In genomic region chr4:173834151-173834550, GRCh38 we compare ENCODE assay signal across 17 cellular contexts.
DNase-seq lines count a peak whose midpoint lies in the region; ATAC-seq and TF ChIP-seq lines count a peak whose summit lies in the region.
"Had no signal": no experiment of that assay in that cellular context is flagged by ENCODE, and none has a peak within 500 bp of the region (broad histone marks: within the 10 kb centered on the region; RNA-seq: fewer than 3 reads in every experiment).

No MANE protein-coding gene starts in this region.

- H3K4me1 Mint-ChIP-seq in endodermal cell, result peaks cover 6% of the 10 kb centered on the region
- H3K4me1 Mint-ChIP-seq: natural killer cell had no signal

- H3K27ac ChIP-seq in A673 (ENCODE audit: low read depth, low read length, poor library complexity, severe bottlenecking), result no peak overlapping the region
- no peak overlapping the region for H3K27ac ChIP-seq in GM23248
- no peak overlapping the region for H3K27ac ChIP-seq in endodermal cell (ENCODE audit: low read depth, low read length)
- H3K27ac ChIP-seq in vagina, result no peak overlapping the region
- no peak overlapping the region for H3K27ac ChIP-seq in esophagus muscularis mucosa (replicated peaks in 1 of 4)
- H3K27ac ChIP-seq: SJSA1 had no signal

- no peak for TF ChIP-seq POLR2A in NB4 (IDR thresholded peaks at IDR 0.05; ENCODE audit: extremely low read depth, insufficient read length)
- TF ChIP-seq POLR2A in vagina (IDR thresholded peaks at IDR 0.05), result no peak
- TF ChIP-seq POLR2A in esophagus muscularis mucosa (IDR thresholded peaks at IDR 0.05; ENCODE audit: low read depth), result no peak

- H3K9ac ChIP-seq in GM23248 (no peak overlapping the region), endodermal cell (ENCODE audit: extremely low read depth, low read length, poor library complexity, severe bottlenecking) (no peak overlapping the region)

- CTCF ChIA-PET in A673 (lab: Charles Lee), result interaction anchor here (0.6 kb wide), 1 partner anchor 157 kb away, joined by 3 read pairs; no protein-coding TSS in a partner anchor

- no peak for TF ChIP-seq EP300 in esophagus muscularis mucosa (IDR thresholded peaks at IDR 0.05)

- no peaks in the 10 kb centered on the region; the same call in 1 of the 2 replicates for H3F3A ChIP-seq in GM23248 (ENCODE audit: insufficient read depth)

- WGBS in GM23248 (ENCODE audit: low coverage in 1 of 2, low lambda C conversion rate in 2 of 2, missing lambda C conversion rate in 2 of 2), 2 experiments, result 58 to 59% methylated on average over 1 of the region's 1 CpG
- WGBS in endodermal cell (ENCODE audit: insufficient coverage in 1 of 2, insufficient read length in 1 of 2), 2 experiments, result 78% methylated on average over 1 of the region's 1 CpG; no CpG with 5 or more reads in 1 of the 2 experiments
- 79% methylated on average over 1 of the region's 1 CpG for WGBS in esophagus muscularis mucosa

- DNase-seq in A673 (ENCODE audit: low spot score), result peak; percentile 58
- peak; percentile 33 for DNase-seq in GM23248
- peak; percentile 12 for DNase-seq in NB4 (ENCODE audit: low read depth)
- DNase-seq in endodermal cell, result no peak
- no peak for DNase-seq in vagina (ENCODE audit: extremely low spot score in 2 of 2)
- DNase-seq in esophagus muscularis mucosa (ENCODE audit: extremely low spot score), result no peak
- DNase-seq: central memory CD4-positive, alpha-beta T cell; hypothalamus; natural killer cell; NCI-H187; NCI-H774; retina had no signal

- H3K79me2 ChIP-seq in GM23248 (ENCODE audit: insufficient read depth), result no peaks in the 10 kb centered on the region

- H3K36me3 Mint-ChIP-seq in endodermal cell (ENCODE audit: low read depth), result no peaks in the 10 kb centered on the region
- H3K36me3 Mint-ChIP-seq: activated naive CD4-positive, alpha-beta T cell treated with anti-CD3 and anti-CD28 coated beads, Interleukin-2, amount 50 U/mL, for 72 hours; natural killer cell had no signal

- in situ Hi-C loops in GM23248 (cut with MboI), result no loop called here

- H3K9me3 ChIP-seq in A673 (ENCODE audit: low read depth, low read length, poor library complexity, severe bottlenecking) (no peaks in the 10 kb centered on the region), GM23248 (ENCODE audit: low read depth) (no peaks in the 10 kb centered on the region), endodermal cell (ENCODE audit: control insufficient read depth, low read length) (no peaks in the 10 kb centered on the region), vagina (no peaks in the 10 kb centered on the region), esophagus muscularis mucosa (no peaks in the 10 kb centered on the region)
- H3K9me3 ChIP-seq: SJSA1 had no signal

- peaks cover 12% of the 10 kb centered on the region for H3K27me3 Mint-ChIP-seq in endodermal cell (ENCODE audit: insufficient read depth)

- no peaks in the 10 kb centered on the region for H3K36me3 ChIP-seq in A673 (ENCODE audit: insufficient read depth, low read length, poor library complexity, severe bottlenecking)
- H3K36me3 ChIP-seq in GM23248 (ENCODE audit: low read depth), result no peaks in the 10 kb centered on the region
- H3K36me3 ChIP-seq in endodermal cell (ENCODE audit: control insufficient read depth, insufficient read depth, low read length), result no peaks in the 10 kb centered on the region
- no peaks in the 10 kb centered on the region for H3K36me3 ChIP-seq in vagina
- H3K36me3 ChIP-seq in esophagus muscularis mucosa, result no peaks in the 10 kb centered on the region
- H3K36me3 ChIP-seq: SJSA1 had no signal

- no peak overlapping the region for H3K4me3 Mint-ChIP-seq in endodermal cell
- H3K4me3 Mint-ChIP-seq: natural killer cell had no signal

- H3K4me3 ChIP-seq in A673 (ENCODE audit: low read depth, low read length, poor library complexity, severe bottlenecking) (no peak overlapping the region), GM23248 (no peak overlapping the region), NB4 (ENCODE audit: low read depth, low read length) (no peak overlapping the region), endodermal cell (ENCODE audit: low read length) (no peak overlapping the region), vagina (no peak overlapping the region), esophagus muscularis mucosa (no peak overlapping the region)
- H3K4me3 ChIP-seq: SJSA1 had no signal

- H2AFZ ChIP-seq in GM23248, result no peak overlapping the region

- ATAC-seq in GM19395 (IDR thresholded peaks at IDR 0.05; ENCODE audit: unreplicated experiment) (no peak), HG03175 (IDR thresholded peaks at IDR 0.05; ENCODE audit: unreplicated experiment) (no peak)
- ATAC-seq: activated naive CD4-positive, alpha-beta T cell treated with anti-CD3 and anti-CD28 coated beads, Interleukin-2, amount 50 U/mL, for 72 hours; left lobe of liver; natural killer cell had no signal

- peaks cover 7% of the 10 kb centered on the region for H3K4me1 ChIP-seq in A673 (ENCODE audit: insufficient read depth, low read length, poor library complexity, severe bottlenecking)
- H3K4me1 ChIP-seq in GM23248 (ENCODE audit: insufficient read depth), result no peaks in the 10 kb centered on the region
- no peaks in the 10 kb centered on the region for H3K4me1 ChIP-seq in endodermal cell (ENCODE audit: control insufficient read depth, insufficient read depth, low read length)
- H3K4me1 ChIP-seq in vagina, result no peaks in the 10 kb centered on the region
- H3K4me1 ChIP-seq in esophagus muscularis mucosa, result peaks cover 0 to 8% (median 4%) of the 10 kb centered on the region in 4 donors
- H3K4me1 ChIP-seq: SJSA1 had no signal

- H4K20me1 ChIP-seq in GM23248 (ENCODE audit: insufficient read depth), result no peaks in the 10 kb centered on the region

- H3K27ac Mint-ChIP-seq in endodermal cell, result no peak overlapping the region
- H3K27ac Mint-ChIP-seq: activated naive CD4-positive, alpha-beta T cell treated with anti-CD3 and anti-CD28 coated beads, Interleukin-2, amount 50 U/mL, for 72 hours; natural killer cell had no signal

- intact Hi-C loops in A673 (cut with micrococcal nuclease; ENCODE audit: unreplicated experiment), result loop anchor here (5.0 kb wide), 1 partner anchor 288 kb away; no protein-coding TSS in a partner anchor
- intact Hi-C loops in vagina (cut with DNase I), result no loop called here
- intact Hi-C loops in esophagus muscularis mucosa (cut with DNase I), result no loop called here

- POLR2A ChIA-PET in A673 (lab: Charles Lee; ENCODE audit: low non-redundant PET), result no interaction called here

- H3K9me3 Mint-ChIP-seq in endodermal cell, result peaks cover 7% of the 10 kb centered on the region

- TF ChIP-seq CTCF in A673 (conservative IDR thresholded peaks at IDR 0.05; ENCODE audit: low read depth, low read length), result peak; percentile 54
- TF ChIP-seq CTCF in NB4 (IDR thresholded peaks at IDR 0.05; ENCODE audit: low read depth, low read length), result no peak
- peak; percentile 55 for TF ChIP-seq CTCF in endodermal cell (conservative IDR thresholded peaks at IDR 0.05)
- TF ChIP-seq CTCF in vagina (IDR thresholded peaks at IDR 0.05), result no peak
- no peak for TF ChIP-seq CTCF in esophagus muscularis mucosa (IDR thresholded peaks at IDR 0.05)

- no peaks in the 10 kb centered on the region for H3K27me3 ChIP-seq in A673 (replicated peaks; ENCODE audit: insufficient read depth, low read depth, low read length, poor library complexity)
- no peaks in the 10 kb centered on the region for H3K27me3 ChIP-seq in GM23248 (replicated peaks; ENCODE audit: insufficient read depth)
- H3K27me3 ChIP-seq in endodermal cell (ENCODE audit: control insufficient read depth, insufficient read depth, low read length, poor library complexity, severe bottlenecking), result no peaks in the 10 kb centered on the region
- no peaks in the 10 kb centered on the region for H3K27me3 ChIP-seq in vagina
- no peaks in the 10 kb centered on the region for H3K27me3 ChIP-seq in esophagus muscularis mucosa

- no peaks in the 10 kb centered on the region for H3K9me2 ChIP-seq in GM23248 (ENCODE audit: insufficient read depth)

- H3K4me2 ChIP-seq in GM23248 (ENCODE audit: unreplicated experiment), result no peak overlapping the region

- no TSS peak for BruUV-seq in A673 (replicated peaks; lab: Mats Ljungman, UMichigan)

Comparison
In these comparisons a context has a peak if more than half of its experiments do, and no peak if none do; other contexts are left out.
1. DNase-seq: peak in A673 (single experiment), GM23248 (single experiment) and NB4 (single experiment); none in endodermal cell (single experiment), vagina (0 of 2) and esophagus muscularis mucosa (single experiment).
2. CTCF ChIP-seq: peak in A673 (single experiment) and endodermal cell (single experiment); none in NB4 (single experiment), vagina (0 of 3) and esophagus muscularis mucosa (0 of 3).